ENCODE assay signal across 22 cellular contexts in the genomic region with DNA sequence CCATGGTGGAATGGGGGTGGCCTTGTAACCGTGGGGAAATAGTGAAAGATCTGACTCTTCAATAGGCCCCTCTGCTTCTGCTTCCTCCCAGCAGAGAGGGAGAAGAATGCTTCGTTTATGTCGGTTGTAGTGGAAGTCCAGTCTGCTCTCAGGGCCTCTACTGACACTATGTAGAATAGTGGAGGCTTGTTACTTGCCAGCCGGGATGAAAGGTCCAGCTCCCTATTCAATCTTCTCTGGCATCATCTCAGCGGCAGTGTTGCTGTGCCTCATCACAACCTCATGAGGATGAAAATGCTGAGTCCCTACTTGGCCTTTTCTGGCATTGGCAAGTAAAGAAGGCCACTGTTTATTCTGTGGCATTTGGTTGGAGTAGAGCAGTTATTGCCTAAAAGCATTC.
"Had no signal": no experiment of that assay in that cellular context is flagged by ENCODE, and none has a peak within 500 bp of the region (broad histone marks: within the 10 kb centered on the region; RNA-seq: fewer than 3 reads in every experiment).

No MANE protein-coding gene starts in this region.

- ATAC-seq: HepG2 had no signal

- H3K9me3 ChIP-seq: MG63, SJSA1 had no signal

- H3K27ac ChIP-seq: SJSA1, SK-N-MC had no signal

- H3K27me3 ChIP-seq: MG63, SJSA1 had no signal

- H3K4me3 ChIP-seq: MG63, SJSA1, SK-N-MC had no signal

- H3K4me1 ChIP-seq: SJSA1 had no signal

- DNase-seq: IMR-90, Karpas-422, KG1, MG63, NCI-H1092, NCI-H1105 treated with DMSO at 0.1 percent for 48 hours, NCI-H1417 treated with DMSO at 0.1 percent for 48 hours, NCI-H146, NCI-H1694 treated with DMSO at 0.1 percent for 48 hours, NCI-H1930, NCI-H2081, NCI-H2107, NCI-H2227 treated with DMSO at 0.1 percent for 48 hours, NCI-H524, NCI-H526 treated with DMSO at 0.1 percent for 48 hours, NCI-H748 treated with DMSO at 0.1 percent for 48 hours, Right ventricle myocardium superior, RPMI8226, SIG-M5 had no signal

- H3K36me3 ChIP-seq: MG63, SJSA1 had no signal
